Comparison of ENCODE assay signal across 20 cellular contexts in the genomic region with DNA sequence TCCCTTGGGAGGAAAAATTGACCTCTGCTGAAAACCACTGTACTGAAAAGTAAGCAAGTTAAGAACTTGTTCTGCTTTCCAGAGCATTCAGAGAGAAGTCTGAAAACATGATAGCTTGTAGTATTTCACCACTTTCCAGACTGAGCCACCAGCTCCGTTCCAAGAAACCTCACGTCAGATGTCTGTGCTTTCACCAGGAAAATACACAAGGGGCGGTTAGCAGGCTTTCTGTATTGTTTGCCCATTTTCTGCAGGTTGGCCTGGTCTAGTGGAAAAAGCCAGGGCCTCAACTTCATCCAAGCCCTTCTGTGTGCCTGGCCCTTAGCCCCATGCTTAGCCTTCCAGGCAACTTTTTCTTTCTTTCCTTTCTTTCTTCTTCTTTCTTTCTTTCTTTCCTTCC. TPM values are rescaled to one million over a fixed set of nuclear protein-coding genes. Genes with fewer than 3 reads are reported as not detected.
DNase-seq lines count a peak whose midpoint lies in the region; ATAC-seq and TF ChIP-seq lines count a peak whose summit lies in the region.
"Had no signal": no experiment of that assay in that cellular context is flagged by ENCODE, and none has a peak within 500 bp of the region (broad histone marks: within the 10 kb centered on the region; RNA-seq: fewer than 3 reads in every experiment).

No MANE protein-coding gene starts in this region.

- TF ChIP-seq CTCF in fibroblast of the aortic adventitia (IDR thresholded peaks at IDR 0.05; ENCODE audit: insufficient read depth, low read length), result no peak
- no peak for TF ChIP-seq CTCF in osteoblast (IDR thresholded peaks at IDR 0.05; ENCODE audit: extremely low read depth, low read depth, low read length)
- no peak for TF ChIP-seq CTCF in upper lobe of right lung (IDR thresholded peaks at IDR 0.05)
- TF ChIP-seq CTCF in mucosa of descending colon (IDR thresholded peaks at IDR 0.05), result no peak

- peak overlapping the region; percentile 15 for H3K4me2 ChIP-seq in osteoblast (ENCODE audit: insufficient read depth, low read length)

- no peaks in the 10 kb centered on the region for H3K79me2 ChIP-seq in osteoblast (ENCODE audit: insufficient read depth, low read length)

- H3K27me3 ChIP-seq in adipocyte (replicated peaks; ENCODE audit: control insufficient read depth, insufficient read depth, low read length) (no peaks in the 10 kb centered on the region), osteoblast (ENCODE audit: insufficient read depth, low read length) (no peaks in the 10 kb centered on the region), upper lobe of right lung (no peaks in the 10 kb centered on the region)
- H3K27me3 ChIP-seq: BE2C, right lobe of liver, SJSA1 had no signal

- H3K4me3 ChIP-seq in adipocyte (ENCODE audit: low read length) (no peak overlapping the region), fibroblast of the aortic adventitia (ENCODE audit: low read depth, low read length) (no peak overlapping the region), osteoblast (ENCODE audit: insufficient read depth, low read length) (no peak overlapping the region), upper lobe of right lung (no peak overlapping the region), mucosa of descending colon (no peak overlapping the region)
- H3K4me3 ChIP-seq: right lobe of liver, SJSA1 had no signal

- H3K27ac ChIP-seq in osteoblast (ENCODE audit: low read depth, low read length) (peak overlapping the region; percentile 99), upper lobe of right lung (no peak overlapping the region)
- H3K27ac ChIP-seq: right lobe of liver, SJSA1 had no signal

- H3K4me1 ChIP-seq in adipocyte (ENCODE audit: control insufficient read depth, insufficient read depth, low read length), result peaks cover 32% of the 10 kb centered on the region
- H3K4me1 ChIP-seq in osteoblast (ENCODE audit: insufficient read depth, low read length), result peaks cover 42% of the 10 kb centered on the region
- H3K4me1 ChIP-seq in upper lobe of right lung, result no peaks in the 10 kb centered on the region
- no peaks in the 10 kb centered on the region for H3K4me1 ChIP-seq in mucosa of descending colon (ENCODE audit: low read depth)
- H3K4me1 ChIP-seq: BE2C, right lobe of liver had no signal

- H2AFZ ChIP-seq in osteoblast (ENCODE audit: low read length), result peak overlapping the region; percentile 6

- peak; percentile 49 for ATAC-seq in upper lobe of right lung
- ATAC-seq in mucosa of descending colon, result no peak
- ATAC-seq: activated CD4-positive, CD25-positive, alpha-beta regulatory T cell treated with anti-CD3 and anti-CD28 coated beads, Interleukin-2, amount 50 U/mL, for 24 hours; activated T-helper 17 cell treated with anti-CD3 and anti-CD28 coated beads, Interleukin-2, amount 50 U/mL, for 72 hours; right lobe of liver had no signal

- no peaks in the 10 kb centered on the region for H4K20me1 ChIP-seq in osteoblast (ENCODE audit: insufficient read depth, low read length)

- peak overlapping the region; percentile 46 for H3K9ac ChIP-seq in adipocyte (ENCODE audit: low read length)

- H3K36me3 ChIP-seq in adipocyte (ENCODE audit: control insufficient read depth, insufficient read depth, low read length, severe bottlenecking) (no peaks in the 10 kb centered on the region), osteoblast (ENCODE audit: insufficient read depth, low read length) (no peaks in the 10 kb centered on the region), upper lobe of right lung (no peaks in the 10 kb centered on the region), mucosa of descending colon (ENCODE audit: low read depth) (no peaks in the 10 kb centered on the region)
- H3K36me3 ChIP-seq: BE2C, right lobe of liver, SJSA1 had no signal

- intact Hi-C loops in upper lobe of right lung (cut with DNase I), result no loop called here
- intact Hi-C loops in mucosa of descending colon (cut with DNase I, micrococcal nuclease), result no loop called here

- no peak for DNase-seq in adipocyte (ENCODE audit: low read depth)
- DNase-seq in fibroblast of the aortic adventitia (ENCODE audit: low read depth), result peak; percentile 95
- DNase-seq in osteoblast (ENCODE audit: insufficient read length, low spot score, missing footprints), result peak; percentile 18
- DNase-seq in upper lobe of right lung, result no peak
- no peak for DNase-seq in mucosa of descending colon
- DNase-seq in activated T-cell treated with anti-CD3 and anti-CD28 coated beads, Interleukin-2, amount 50 U/mL, for 48 hours, result no peak
- no peak for DNase-seq in NCI-H1930 (lab: John Stamatoyannopoulos, UW)
- DNase-seq: BE2C; DMS 273 treated with DMSO at 0.1 percent for 48 hours; effector CD8-positive, alpha-beta T cell; GDM1; NCI-H1048; NCI-H524 treated with DMSO at 0.1 percent for 48 hours; right lobe of liver; stimulated activated CD4-positive, alpha-beta T cell treated with anti-CD3 and anti-CD28 coated beads, Interleukin-4, amount 100 ng/mL, for 1 hour had no signal

- H3K9me3 ChIP-seq in adipocyte (ENCODE audit: control insufficient read depth, low read length) (no peaks in the 10 kb centered on the region), osteoblast (ENCODE audit: low read depth, low read length) (no peaks in the 10 kb centered on the region), upper lobe of right lung (no peaks in the 10 kb centered on the region), mucosa of descending colon (no peaks in the 10 kb centered on the region)
- H3K9me3 ChIP-seq: BE2C, right lobe of liver, SJSA1 had no signal

RNA-seq across cellular contexts. Expression of a gene that starts 36.4 kb away (rescaled TPM):
- total RNA-seq in fibroblast of the aortic adventitia (ENCODE audit: low replicate concordance) (not detected in 2 replicates), osteoblast (not detected in 2 replicates), upper lobe of right lung (not detected), mucosa of descending colon (not detected)
- total RNA-seq: activated CD8-positive, alpha-beta memory T cell treated with anti-CD3 and anti-CD28 coated beads for 36 hours; activated T-helper 17 cell treated with anti-CD3 and anti-CD28 coated beads, Interleukin-2, amount 50 U/mL, for 72 hours; fibroblast of lung; right lobe of liver had no signal

Comparison
In these comparisons a context has a peak if more than half of its experiments do, and no peak if none do; other contexts are left out.
1. DNase-seq: peak in fibroblast of the aortic adventitia (single experiment) and osteoblast (single experiment); none in adipocyte (single experiment), upper lobe of right lung (single experiment), mucosa of descending colon (0 of 3), activated T-cell treated with anti-CD3 and anti-CD28 coated beads, Interleukin-2, amount 50 U/mL, for 48 hours (0 of 2) and NCI-H1930 (0 of 2).